25 cellular contexts compared by ENCODE assay signal in genomic region chr4:9804918-9805317, GRCh38. TPM values are rescaled to one million over a fixed set of nuclear protein-coding genes. Genes with fewer than 3 reads are reported as not detected.
"Had no signal": no experiment of that assay in that cellular context is flagged by ENCODE, and none has a peak within 500 bp of the region (broad histone marks: within the 10 kb centered on the region; RNA-seq: fewer than 3 reads in every experiment).

No MANE protein-coding gene starts in this region.

- H3K4me1 Mint-ChIP-seq: activated B cell treated with CpG ODN at 0.5 μM for 24 hours; activated CD4-positive, alpha-beta memory T cell treated with anti-CD3 and anti-CD28 coated beads, Interleukin-2, amount 10 ng/mL, durations not matched to agents 7 days and 5 days; activated CD8-positive, alpha-beta memory T cell treated with anti-CD3 and anti-CD28 coated beads, Interleukin-2, amount 10 ng/mL, durations not matched to agents 7 days and 5 days; activated naive CD8-positive, alpha-beta T cell treated with anti-CD3 and anti-CD28 coated beads, Interleukin-2, amount 10 ng/mL, durations not matched to agents 7 days and 5 days; naive B cell had no signal

- H3K4me3 Mint-ChIP-seq: activated B cell treated with CpG ODN at 0.5 μM for 24 hours; activated CD4-positive, alpha-beta memory T cell treated with anti-CD3 and anti-CD28 coated beads, Interleukin-2, amount 10 ng/mL, durations not matched to agents 7 days and 5 days; activated CD8-positive, alpha-beta memory T cell treated with anti-CD3 and anti-CD28 coated beads, Interleukin-2, amount 10 ng/mL, durations not matched to agents 7 days and 5 days; activated naive CD8-positive, alpha-beta T cell treated with anti-CD3 and anti-CD28 coated beads, Interleukin-2, amount 10 ng/mL, durations not matched to agents 7 days and 5 days; effector memory CD8-positive, alpha-beta T cell; neural crest cell; stimulated activated naive CD8-positive, alpha-beta T cell treated with anti-CD3 and anti-CD28 coated beads, Interleukin-15, Interleukin-2, amounts not matched to agents 100 ng/mL and 50 ng/mL, for 24 hours had no signal

- H3K36me3 ChIP-seq: left ventricle myocardium inferior, upper lobe of right lung had no signal

- H3K9me3 ChIP-seq: left ventricle myocardium inferior, mucosa of descending colon, psoas muscle, testis, upper lobe of right lung had no signal

- ATAC-seq: activated CD8-positive, alpha-beta memory T cell treated with anti-CD3 and anti-CD28 coated beads, Interleukin-2, amount 10 ng/mL, durations not matched to agents 7 days and 5 days; effector memory CD8-positive, alpha-beta T cell; mucosa of descending colon; psoas muscle; right cardiac atrium; upper lobe of right lung had no signal

- H3K27ac Mint-ChIP-seq: activated B cell treated with CpG ODN at 0.5 μM for 24 hours; activated CD4-positive, alpha-beta memory T cell treated with anti-CD3 and anti-CD28 coated beads, Interleukin-2, amount 10 ng/mL, durations not matched to agents 7 days and 5 days; activated CD8-positive, alpha-beta memory T cell treated with anti-CD3 and anti-CD28 coated beads, Interleukin-2, amount 10 ng/mL, durations not matched to agents 7 days and 5 days; activated naive CD8-positive, alpha-beta T cell treated with anti-CD3 and anti-CD28 coated beads, Interleukin-2, amount 10 ng/mL, durations not matched to agents 7 days and 5 days; effector memory CD8-positive, alpha-beta T cell; stimulated activated naive CD8-positive, alpha-beta T cell treated with anti-CD3 and anti-CD28 coated beads, Interleukin-15, Interleukin-2, amounts not matched to agents 100 ng/mL and 50 ng/mL, for 24 hours had no signal

- H3K9me3 Mint-ChIP-seq: activated B cell treated with CpG ODN at 0.5 μM for 24 hours; activated CD4-positive, alpha-beta memory T cell treated with anti-CD3 and anti-CD28 coated beads, Interleukin-2, amount 10 ng/mL, durations not matched to agents 7 days and 5 days; activated naive CD8-positive, alpha-beta T cell treated with anti-CD3 and anti-CD28 coated beads, Interleukin-2, amount 10 ng/mL, durations not matched to agents 7 days and 5 days; effector memory CD8-positive, alpha-beta T cell; naive B cell; neural crest cell; stimulated activated naive CD8-positive, alpha-beta T cell treated with anti-CD3 and anti-CD28 coated beads, Interleukin-15, Interleukin-2, amounts not matched to agents 100 ng/mL and 50 ng/mL, for 24 hours had no signal

- H3K36me3 Mint-ChIP-seq: activated CD8-positive, alpha-beta memory T cell treated with anti-CD3 and anti-CD28 coated beads, Interleukin-2, amount 10 ng/mL, durations not matched to agents 7 days and 5 days; activated naive CD8-positive, alpha-beta T cell treated with anti-CD3 and anti-CD28 coated beads, Interleukin-2, amount 10 ng/mL, durations not matched to agents 7 days and 5 days; naive B cell had no signal

- H3K4me1 ChIP-seq: left ventricle myocardium inferior, psoas muscle, testis, upper lobe of right lung had no signal

- H3K4me3 ChIP-seq: left ventricle myocardium inferior, mucosa of descending colon, psoas muscle, skin epidermis, testis, upper lobe of right lung had no signal

- DNase-seq: activated B cell treated with CpG ODN at 0.5 μM for 24 hours; activated CD4-positive, alpha-beta memory T cell treated with anti-CD3 and anti-CD28 coated beads, Interleukin-2, amount 10 ng/mL, durations not matched to agents 7 days and 5 days; activated CD4-positive, alpha-beta T cell treated with anti-CD3 and anti-CD28 coated beads for 4 hours; activated CD8-positive, alpha-beta memory T cell treated with anti-CD3 and anti-CD28 coated beads, Interleukin-2, amount 10 ng/mL, durations not matched to agents 7 days and 5 days; activated naive CD4-positive, alpha-beta T cell treated with Interleukin-2 at 50 U/mL for 16 hours; activated naive CD8-positive, alpha-beta T cell treated with anti-CD3 and anti-CD28 coated beads, Interleukin-2, amount 10 ng/mL, durations not matched to agents 7 days and 5 days; amygdala; effector memory CD8-positive, alpha-beta T cell; hypothalamus; kidney; left ventricle myocardium inferior; mucosa of descending colon; naive B cell; psoas muscle; right cardiac atrium; testis; upper lobe of right lung had no signal

- H3K27ac ChIP-seq: epithelial cell of prostate, left ventricle myocardium inferior, psoas muscle, testis, upper lobe of right lung had no signal

- H3K27me3 ChIP-seq: testis, upper lobe of right lung had no signal

RNA-seq across cellular contexts. Expression of gene DRD5, which starts 23.5 kb away (rescaled TPM):
- total RNA-seq: activated B cell treated with CpG ODN at 0.5 μM for 24 hours; activated CD4-positive, alpha-beta memory T cell treated with anti-CD3 and anti-CD28 coated beads, Interleukin-2, amount 10 ng/mL, durations not matched to agents 7 days and 5 days; activated CD8-positive, alpha-beta memory T cell treated with anti-CD3 and anti-CD28 coated beads, Interleukin-2, amount 10 ng/mL, durations not matched to agents 7 days and 5 days; activated naive CD8-positive, alpha-beta T cell treated with anti-CD3 and anti-CD28 coated beads, Interleukin-2, amount 10 ng/mL, durations not matched to agents 7 days and 5 days; cardiac septum; dermis microvascular lymphatic vessel endothelial cell; kidney; left ventricle myocardium inferior; neural crest cell; osteocyte; psoas muscle; right cardiac atrium; T-helper 2 cell treated with Interferon-gamma antibody and Interleukin-4, amounts not matched to agents 100 ng/mL and 5 ng/mL, for 36 hours; upper lobe of right lung had no signal
- polyA plus RNA-seq: psoas muscle had no signal
